Comparison of ENCODE assay signal across 11 cellular contexts in genomic region chr11:125224391-125225015, GRCh38. TPM values are rescaled to one million over a fixed set of nuclear protein-coding genes. Genes with fewer than 3 reads are reported as not detected.
DNase-seq lines count a peak whose midpoint lies in the region; ATAC-seq, FAIRE-seq and TF ChIP-seq lines count a peak whose summit lies in the region.
"Had no signal": no experiment of that assay in that cellular context is flagged by ENCODE, and none has a peak within 500 bp of the region (broad histone marks: within the 10 kb centered on the region; RNA-seq: fewer than 3 reads in every experiment).

No MANE protein-coding gene starts in this region.

- no peak overlapping the region for H3K27ac ChIP-seq in 22Rv1
- H3K27ac ChIP-seq in colonic mucosa = no peak overlapping the region
- no peak overlapping the region for H3K27ac ChIP-seq in HepG2 (ENCODE audit: extremely low read length, insufficient read depth, low read length)
- H3K27ac ChIP-seq: KMS-11 had no signal

- no peak overlapping the region for H3K4me2 ChIP-seq in HepG2 (ENCODE audit: low read depth, low read length)
- H3K4me2 ChIP-seq: KMS-11 had no signal

- POLR2A ChIA-PET in HepG2 (lab: Yijun Ruan, JAX) = no interaction called here

- no peak for TF ChIP-seq RAD21 in HepG2 (CRISPR knock-in tag; IDR thresholded peaks at IDR 0.05)

- TF ChIP-seq EP300 in HepG2 (IDR thresholded peaks at IDR 0.05; ENCODE audit: low read depth in 2 of 2, low read length in 2 of 2) (no peak), HepG2 (CRISPR knock-in tag; IDR thresholded peaks at IDR 0.05; ENCODE audit: borderline replicate concordance) (no peak)

- H3K4me3 ChIP-seq in colonic mucosa (no peak overlapping the region), HepG2 (replicated peaks in 1 of 3; ENCODE audit: insufficient read depth in 1 of 3, low read depth in 2 of 3, low read length in 3 of 3) (no peak overlapping the region)

- no TSS peak for BruUV-seq in HepG2 (replicated peaks; lab: Mats Ljungman, UMichigan)

- WGBS in HepG2 (ENCODE audit: low lambda C conversion rate) = 52% methylated on average over 11 of the region's 15 CpGs

- H3K4me1 ChIP-seq in colonic mucosa (no peaks in the 10 kb centered on the region), HepG2 (ENCODE audit: insufficient read depth, low read length) (no peaks in the 10 kb centered on the region)

- CTCF ChIA-PET in HepG2 (lab: Yijun Ruan, JAX; ENCODE audit: low intra/inter-chr PET ratio, low total read pairs) = no interaction called here

- H3K79me2 ChIP-seq in HepG2 (ENCODE audit: insufficient read depth, low read length) = no peaks in the 10 kb centered on the region

- H3K9me3 ChIP-seq in colonic mucosa = no peaks in the 10 kb centered on the region
- no peaks in the 10 kb centered on the region for H3K9me3 ChIP-seq in HepG2 (ENCODE audit: low read length)

- H4K20me1 ChIP-seq in HepG2 (ENCODE audit: insufficient read depth, low read length) = no peaks in the 10 kb centered on the region

- no peak overlapping the region for H3K9ac ChIP-seq in colonic mucosa (ENCODE audit: low read depth in 2 of 2, low read length in 2 of 2)
- H3K9ac ChIP-seq in HepG2 (ENCODE audit: insufficient read depth, low read depth, low read length) = no peak overlapping the region
- H3K9ac ChIP-seq: KMS-11 had no signal

- H2AFZ ChIP-seq in HepG2 (ENCODE audit: low read length) = no peak overlapping the region

- intact Hi-C loops in colonic mucosa (cut with DNase I) = no loop called here
- intact Hi-C loops in HepG2 (cut with micrococcal nuclease; ENCODE audit: unreplicated experiment) = loop anchor here (10.0 kb wide), 1 partner anchor 60 kb away; the partner anchor contains the start of gene PKNOX2

- ATAC-seq in HepG2 = peak; percentile 67

- DNase-seq in HPDE6-E6E7 (ENCODE audit: extremely low spot score) = peak; percentile 7
- DNase-seq in colonic mucosa = peak; percentile 23
- DNase-seq in HepG2 (ENCODE audit: low spot score) = peak; percentile 9
- no peak for DNase-seq in germinal center (ENCODE audit: low spot score)
- DNase-seq in GOT3 (lab: John Stamatoyannopoulos, UW) = no peak
- no peak for DNase-seq in GM12891 (ENCODE audit: insufficient read length, low spot score)
- no peak for DNase-seq in cortex of kidney (lab: John Stamatoyannopoulos, UW)
- DNase-seq: CD4-positive, CD25-positive, alpha-beta regulatory T cell had no signal

- H3K27me3 ChIP-seq in colonic mucosa (no peaks in the 10 kb centered on the region), HepG2 (ENCODE audit: control insufficient read depth in 1 of 2, insufficient read depth in 2 of 2, low read length in 2 of 2) (peaks cover 5 to 25% of the 10 kb centered on the region in 2 experiments)

- TF ChIP-seq CTCF in 22Rv1 (IDR thresholded peaks at IDR 0.05) = peak; percentile 14; the same call in 1 of the 2 replicates
- TF ChIP-seq CTCF in colonic mucosa (IDR thresholded peaks at IDR 0.05) = no peak
- peak; percentile 25; the same call in 1 of the 2 replicates for TF ChIP-seq CTCF in HepG2 (CRISPR knock-in tag; IDR thresholded peaks at IDR 0.05)

- no peaks in the 10 kb centered on the region for H3K36me3 ChIP-seq in colonic mucosa
- H3K36me3 ChIP-seq in HepG2 (replicated peaks in 1 of 2; ENCODE audit: control insufficient read depth in 1 of 2, insufficient read depth in 2 of 2, low read length in 2 of 2) = no peaks in the 10 kb centered on the region

- no peak for FAIRE-seq in HepG2 (lab: Jason Lieb, UNC)
- FAIRE-seq in GM12891 (lab: Jason Lieb, UNC) = no peak
- FAIRE-seq: endometrium had no signal

- TF ChIP-seq POLR2A in HepG2 (IDR thresholded peaks at IDR 0.05; ENCODE audit: insufficient read depth in 1 of 2, low read depth in 2 of 2, low read length in 2 of 2) = no peak
- no peak for TF ChIP-seq POLR2A in GM12891 (IDR thresholded peaks at IDR 0.05; ENCODE audit: low read depth, low read length)

- in situ Hi-C loops in HepG2 (cut with HindIII; ENCODE audit: extremely low pct_ligation_motif_present, low pct_unique_long_range_greater_than_20kb) = no loop called here

TF ChIP-seq in HepG2, 621 proteins besides CTCF, POLR2A, EP300 and RAD21:
- TF ChIP-seq DBP (CRISPR knock-in tag; IDR thresholded peaks at IDR 0.05; ENCODE audit: not compliant biosample characterization) (no peak), ZNF569 (CRISPR knock-in tag; IDR thresholded peaks at IDR 0.05; ENCODE audit: borderline replicate concordance) (no peak), STAG1 (CRISPR knock-in tag; IDR thresholded peaks at IDR 0.05) (peak; percentile 33), ZNF672 (CRISPR knock-in tag; IDR thresholded peaks at IDR 0.05) (no peak), PHF21A (CRISPR knock-in tag; IDR thresholded peaks at IDR 0.05) (no peak)
TF ChIP-seq in HepG2: peak in this region for 1.

TF ChIP-seq in GM12891, 5 proteins besides CTCF, POLR2A, EP300 and RAD21:
- TF ChIP-seq TAF1 (IDR thresholded peaks at IDR 0.05; ENCODE audit: low read depth, low read length) (no peak), POLR2AphosphoS5 (IDR thresholded peaks at IDR 0.05; ENCODE audit: low read depth, low read length) (no peak), PAX5 (IDR thresholded peaks at IDR 0.05; ENCODE audit: insufficient read depth, low read length, severe bottlenecking) (no peak), SPI1 (IDR thresholded peaks at IDR 0.05; ENCODE audit: low read depth, low read length) (no peak), POU2F2 (IDR thresholded peaks at IDR 0.05; ENCODE audit: low read depth, low read length) (no peak)

RNA-seq across cellular contexts. Expression of gene PKNOX2, which starts 60.0 kb away (rescaled TPM):
- total RNA-seq in colonic mucosa (1 to 10 TPM in 1 of 2 donors, under 1 TPM in 1; 0.52 to 1.3 TPM), HepG2 (2016; rRNA removed; fragmentation: Illumina TruSeq; extraction: Trizol) (not detected in 2 replicates)
- total RNA-seq in HepG2 (2016; cell fraction: cytosol; rRNA removed; fragmentation: Illumina TruSeq; extraction: Trizol; ENCODE audit: low read depth) = not detected in 2 replicates
- not detected in 2 replicates for total RNA-seq in HepG2 (2016; cell fraction: insoluble cytoplasmic fraction; rRNA removed; fragmentation: Illumina TruSeq; extraction: Trizol)
- not detected in 2 replicates for total RNA-seq in HepG2 (2016; cell fraction: membrane; rRNA removed; fragmentation: Illumina TruSeq; extraction: Trizol)
- not detected in 2 replicates for total RNA-seq in HepG2 (2016; cell fraction: nucleus; rRNA removed; fragmentation: Illumina TruSeq; extraction: Trizol)
- not detected in 2 replicates for polyA plus RNA-seq in HepG2 (2011; rRNA removed)
- not detected in 2 replicates for polyA plus RNA-seq in HepG2 (2011; cell fraction: cytosol; rRNA removed)
- polyA plus RNA-seq in HepG2 (2011; cell fraction: nucleus; rRNA removed) = not detected in 2 replicates
- polyA plus RNA-seq in HepG2 (2012) = not detected in 2 replicates
- polyA plus RNA-seq in HepG2 (2016; cell fraction: cytosol; fragmentation: Illumina TruSeq; extraction: Trizol; ENCODE audit: low read depth) = not detected in 2 replicates
- polyA plus RNA-seq in HepG2 (2016; cell fraction: insoluble cytoplasmic fraction; fragmentation: Illumina TruSeq; extraction: Trizol; ENCODE audit: low read depth) = not detected in 2 replicates
- not detected in 2 replicates for polyA plus RNA-seq in HepG2 (2016; cell fraction: membrane; fragmentation: Illumina TruSeq; extraction: Trizol; ENCODE audit: low read depth)
- not detected in 2 replicates for polyA plus RNA-seq in HepG2 (2016; cell fraction: nucleus; fragmentation: Illumina TruSeq; extraction: Trizol; ENCODE audit: insufficient read depth, low read depth)
- not detected in 2 replicates for polyA minus RNA-seq in HepG2 (2011; rRNA and poly(A)+ RNA removed; ENCODE audit: low replicate concordance)
- polyA minus RNA-seq in HepG2 (2011; cell fraction: cytosol; rRNA and poly(A)+ RNA removed) = not detected in 2 replicates
- polyA minus RNA-seq in HepG2 (2011; cell fraction: nucleus; rRNA and poly(A)+ RNA removed) = not detected in 2 replicates
- not detected for polyA plus RNA-seq in GM12891 (2012; ENCODE audit: low read depth, missing spikeins)
- total RNA-seq: CD4-positive, CD25-positive, alpha-beta regulatory T cell had no signal
- polyA plus RNA-seq: CD4-positive, CD25-positive, alpha-beta regulatory T cell had no signal

Comparison
In these comparisons a context has a peak if more than half of its experiments do, and no peak if none do; other contexts are left out.
1. DNase-seq: peak in HPDE6-E6E7 (single experiment), colonic mucosa (single experiment) and HepG2 (single experiment); none in germinal center (single experiment), GOT3 (single experiment), GM12891 (single experiment) and cortex of kidney (single experiment).